In genomic region chr13:100735494-100735893, GRCh38 we compare ENCODE assay signal across 28 cellular contexts.
"Had no signal": no experiment of that assay in that cellular context is flagged by ENCODE, and none has a peak within 500 bp of the region (broad histone marks: within the 10 kb centered on the region; RNA-seq: fewer than 3 reads in every experiment).

No MANE protein-coding gene starts in this region.

- H3K27me3 ChIP-seq: neutrophil, pancreas, stomach, thyroid gland, tibial nerve, upper lobe of left lung, vagina had no signal

- H3K9me3 ChIP-seq: neutrophil, pancreas, psoas muscle, stomach, thoracic aorta, thyroid gland, tibial nerve, upper lobe of left lung, vagina had no signal

- DNase-seq: naive B cell; naive thymus-derived CD8-positive, alpha-beta T cell; nephron progenitor cell; nucleus accumbens; psoas muscle; right cardiac atrium; spleen; stimulated activated CD4-positive, alpha-beta T cell treated with anti-CD3 and anti-CD28 coated beads, Interleukin-12 subunit alpha, Interleukin-12 subunit beta, amount 100 ng/mL, for 4 hours; stimulated activated CD4-positive, alpha-beta T cell treated with anti-CD3 and anti-CD28 coated beads, Interleukin-1b, Interleukin-23, amount 100 ng/mL, for 48 hours; stimulated activated CD4-positive, alpha-beta T cell treated with anti-CD3 and anti-CD28 coated beads, Interleukin-4, amount 100 ng/mL, for 1 hour; stimulated activated naive B cell treated with anti-CD40 and anti-IgM and Interleukin-4, amounts not matched to agents 10 μg/mL and 1 μg/mL and 100 μg/mL, for 72 hours; stimulated activated naive CD4-positive, alpha-beta T cell treated with Interleukin-2 at 50 U/mL for 16 hours; stomach; thyroid gland; trophoblast cell had no signal

- H3K4me1 Mint-ChIP-seq: naive B cell; neural crest cell; stimulated activated naive B cell treated with anti-CD40 and anti-IgM and Interleukin-4, amounts not matched to agents 10 μg/mL and 1 μg/mL and 100 μg/mL, for 72 hours had no signal

- FAIRE-seq: pancreas, urothelium cell line had no signal

- H3K36me3 ChIP-seq: neutrophil, pancreas, spleen, stomach, thoracic aorta, thyroid gland, tibial nerve, upper lobe of left lung, vagina had no signal

- H3K27ac ChIP-seq: neutrophil, pancreas, psoas muscle, skin epidermis, spleen, stomach, thoracic aorta, thyroid gland, tibial nerve, upper lobe of left lung, vagina had no signal

- H3K4me1 ChIP-seq: psoas muscle, spleen, stomach, thyroid gland, tibial nerve, upper lobe of left lung, vagina had no signal

- H3K4me2 ChIP-seq: smooth muscle cell had no signal

- H3K4me3 ChIP-seq: pancreas, psoas muscle, skin epidermis, smooth muscle cell, spleen, stomach, thoracic aorta, thyroid gland, tibial nerve, upper lobe of left lung, vagina had no signal

- H3K4me3 Mint-ChIP-seq: naive B cell; naive thymus-derived CD8-positive, alpha-beta T cell; natural killer cell treated with Interleukin-12 subunit alpha and Interleukin-12 subunit beta and Interleukin-15 and Interleukin-18, amount 100 ng/mL, for 72 hours; nephron progenitor cell; neural crest cell; stimulated activated naive B cell treated with anti-CD40 and anti-IgM and Interleukin-4, amounts not matched to agents 10 μg/mL and 1 μg/mL and 100 μg/mL, for 72 hours; stimulated activated naive CD8-positive, alpha-beta T cell treated with anti-CD3 and anti-CD28 coated beads, Interleukin-15, Interleukin-2, amounts not matched to agents 100 ng/mL and 50 ng/mL, for 24 hours had no signal

- H3K27ac Mint-ChIP-seq: naive B cell; naive thymus-derived CD8-positive, alpha-beta T cell; natural killer cell treated with Interleukin-12 subunit alpha and Interleukin-12 subunit beta and Interleukin-15 and Interleukin-18, amount 100 ng/mL, for 72 hours; nephron progenitor cell; stimulated activated naive B cell treated with anti-CD40 and anti-IgM and Interleukin-4, amounts not matched to agents 10 μg/mL and 1 μg/mL and 100 μg/mL, for 72 hours; stimulated activated naive CD8-positive, alpha-beta T cell treated with anti-CD3 and anti-CD28 coated beads, Interleukin-15, Interleukin-2, amounts not matched to agents 100 ng/mL and 50 ng/mL, for 24 hours had no signal

- H3K9me3 Mint-ChIP-seq: natural killer cell treated with Interleukin-12 subunit alpha and Interleukin-12 subunit beta and Interleukin-15 and Interleukin-18, amount 100 ng/mL, for 72 hours; stimulated activated naive CD8-positive, alpha-beta T cell treated with anti-CD3 and anti-CD28 coated beads, Interleukin-15, Interleukin-2, amounts not matched to agents 100 ng/mL and 50 ng/mL, for 24 hours had no signal

- ATAC-seq: naive thymus-derived CD8-positive, alpha-beta T cell; natural killer cell treated with Interleukin-12 subunit alpha and Interleukin-12 subunit beta and Interleukin-15 and Interleukin-18, amount 100 ng/mL, for 72 hours; psoas muscle; right cardiac atrium; sciatic nerve; stimulated activated naive B cell treated with anti-CD40 and anti-IgM and Interleukin-4, amounts not matched to agents 10 μg/mL and 1 μg/mL and 100 μg/mL, for 72 hours had no signal

- H3K36me3 Mint-ChIP-seq: naive B cell; natural killer cell treated with Interleukin-12 subunit alpha and Interleukin-12 subunit beta and Interleukin-15 and Interleukin-18, amount 100 ng/mL, for 72 hours had no signal
